Comparison of ENCODE assay signal across 12 cellular contexts in the genomic region with DNA sequence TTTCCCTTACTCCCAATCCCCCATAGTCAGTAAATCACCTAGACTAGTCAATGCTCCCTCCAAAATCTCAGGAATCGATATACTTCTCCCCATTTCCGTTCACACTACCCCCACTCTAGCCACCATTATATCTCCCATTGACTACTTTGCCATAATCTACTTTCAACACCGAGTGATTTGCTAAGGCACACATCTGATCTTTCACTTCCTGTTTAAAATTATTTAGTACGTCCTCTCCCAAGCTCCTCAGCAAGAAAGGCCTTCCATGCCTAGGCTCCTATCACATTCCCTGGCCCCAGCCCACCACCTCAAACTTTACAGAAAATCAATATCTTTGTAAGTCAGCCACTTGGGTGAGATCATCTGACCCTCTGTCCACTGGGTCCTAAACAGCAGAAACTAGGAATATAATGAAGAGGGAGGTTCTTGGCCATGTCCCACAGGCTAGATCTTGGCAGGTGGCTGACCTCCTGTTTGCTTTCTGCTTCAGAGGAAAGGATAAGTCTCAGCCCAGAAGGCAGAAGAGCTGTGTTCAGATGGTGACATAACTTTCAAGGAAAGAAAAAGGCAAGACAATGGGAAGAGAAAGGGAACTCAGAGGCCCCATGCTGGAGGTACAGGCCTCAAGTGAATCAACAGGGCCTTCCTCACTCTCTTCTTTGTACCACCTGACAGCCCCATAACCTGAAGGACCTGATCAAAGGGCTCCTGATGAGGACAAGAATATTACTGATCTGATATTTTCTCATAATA.
"Had no signal": no experiment of that assay in that cellular context is flagged by ENCODE, and none has a peak within 500 bp of the region (broad histone marks: within the 10 kb centered on the region; RNA-seq: fewer than 3 reads in every experiment).

No MANE protein-coding gene starts in this region.

- H3K27ac ChIP-seq: testis, upper lobe of right lung had no signal

- H3K4me3 ChIP-seq: mucosa of descending colon, testis, upper lobe of right lung had no signal

- H3K9me3 ChIP-seq: mucosa of descending colon, testis, upper lobe of right lung had no signal

- H3K36me3 ChIP-seq: upper lobe of right lung had no signal

- ATAC-seq: esophagus mucosa; mucosa of descending colon; stimulated activated naive CD8-positive, alpha-beta T cell treated with anti-CD3 and anti-CD28 coated beads, Interleukin-15, Interleukin-2, amounts not matched to agents 100 U/mL and 50 U/mL, for 24 hours; upper lobe of right lung had no signal

- DNase-seq: activated CD4-positive, alpha-beta T cell treated with anti-CD3 and anti-CD28 coated beads, Interleukin-2, amount 50 U/mL, for 1 hour; activated effector memory CD4-positive, alpha-beta T cell treated with anti-CD3 and anti-CD28 coated beads, Interleukin-2, amount 50 U/mL, for 16 hours; activated T-cell treated with anti-CD3 and anti-CD28 coated beads, Interleukin-2, amount 50 U/mL, for 1 hour; dermis blood vessel endothelial cell; mucosa of descending colon; stimulated activated CD4-positive, alpha-beta T cell treated with anti-CD3 and anti-CD28 coated beads, Interleukin-4, amount 100 ng/mL, for 1 hour; stimulated activated CD8-positive, alpha-beta memory T cell treated with anti-CD3 and anti-CD28 coated beads, Interleukin-4, amount 100 ng/mL, for 48 hours; stimulated activated naive CD8-positive, alpha-beta T cell treated with anti-CD3 and anti-CD28 coated beads, Interleukin-15, Interleukin-2, amounts not matched to agents 100 U/mL and 50 U/mL, for 24 hours; T-helper 1 cell; testis; upper lobe of right lung had no signal

- H3K27me3 ChIP-seq: testis, upper lobe of right lung had no signal

- H3K4me1 ChIP-seq: upper lobe of right lung had no signal
